ENCODE assay signal across 28 cellular contexts in genomic region chr4:91373546-91373945, GRCh38.
"Had no signal": no experiment of that assay in that cellular context is flagged by ENCODE, and none has a peak within 500 bp of the region (broad histone marks: within the 10 kb centered on the region; RNA-seq: fewer than 3 reads in every experiment).

No MANE protein-coding gene starts in this region.

- ATAC-seq: body of pancreas; left cardiac atrium; sciatic nerve; stimulated activated memory B cell treated with anti-CD40 and anti-IgM and Interleukin-4, amounts not matched to agents 10 μg/mL and 1 μg/mL and 100 μg/mL, for 72 hours; stimulated activated naive CD8-positive, alpha-beta T cell treated with anti-CD3 and anti-CD28 coated beads, Interleukin-15, amount 100 ng/mL, for 72 hours; upper lobe of right lung had no signal

- H3K36me3 ChIP-seq: adrenal gland, neutrophil, suprapubic skin, tibial artery, upper lobe of right lung had no signal

- DNase-seq: activated CD4-positive, alpha-beta T cell treated with anti-CD3 and anti-CD28 coated beads for 4 hours; activated CD4-positive, alpha-beta T cell treated with anti-CD3 and anti-CD28 coated beads, Interleukin-2, amount 50 U/mL, for 4 hours; activated effector memory CD4-positive, alpha-beta T cell treated with Interleukin-2 at 50 U/mL for 16 hours; activated naive CD4-positive, alpha-beta T cell treated with Interleukin-2 at 50 U/mL for 16 hours; activated naive CD8-positive, alpha-beta T cell treated with anti-CD3 and anti-CD28 coated beads for 36 hours; adrenal gland; aorta; body of pancreas; dermis blood vessel endothelial cell; effector CD8-positive, alpha-beta T cell; islet precursor cell; left cardiac atrium; mammary epithelial cell; naive B cell; nephron progenitor cell; stimulated activated CD4-positive, alpha-beta T cell treated with anti-CD3 and anti-CD28 coated beads, Interleukin-4, amount 100 ng/mL, for 24 hours; stimulated activated naive CD8-positive, alpha-beta T cell treated with anti-CD3 and anti-CD28 coated beads, Interleukin-15, amount 100 ng/mL, for 72 hours; tibial artery; upper lobe of right lung had no signal

- H3K27me3 ChIP-seq: adrenal gland, body of pancreas, neutrophil, suprapubic skin, tibial artery, upper lobe of right lung had no signal

- H3K9me3 ChIP-seq: adrenal gland, body of pancreas, neutrophil, tibial artery had no signal

- FAIRE-seq: colon, endometrium, frontal cortex had no signal

- H3K27ac ChIP-seq: adrenal gland, body of pancreas, epithelial cell of prostate, neutrophil, skin epidermis, suprapubic skin, tibial artery, upper lobe of right lung had no signal

- H3K4me3 ChIP-seq: adrenal gland, body of pancreas, skin epidermis, suprapubic skin, tibial artery, upper lobe of right lung had no signal

- H3K4me1 ChIP-seq: adrenal gland, body of pancreas, suprapubic skin, tibial artery, upper lobe of right lung had no signal
